1 cellular context compared by ENCODE assay signal in the genomic region with DNA sequence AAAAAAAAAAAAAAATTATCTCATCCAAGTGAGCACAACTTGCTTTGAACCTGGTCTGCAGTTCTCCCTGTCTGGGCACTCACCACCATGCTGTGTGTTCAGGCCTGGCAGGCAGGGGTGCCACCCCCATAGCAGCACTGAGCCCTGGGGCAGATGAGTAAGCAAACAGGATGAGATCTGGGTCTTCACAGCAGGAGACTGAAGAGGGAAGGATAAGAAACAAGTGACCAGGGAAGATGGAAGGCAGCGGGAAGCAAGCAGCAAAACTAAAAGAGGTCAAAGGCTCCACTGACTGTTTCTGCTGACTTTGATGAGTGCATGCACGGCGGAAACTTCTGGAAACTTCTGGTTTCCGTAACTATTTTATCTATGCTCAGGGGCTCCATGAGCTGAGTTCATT.
TF ChIP-seq lines count a peak whose summit lies in the region.

No MANE protein-coding gene starts in this region.

TF ChIP-seq in GM23338, 12 proteins besides CTCF, POLR2A, EP300 and RAD21 (continued from another document):
- TF ChIP-seq, protein P1, sequence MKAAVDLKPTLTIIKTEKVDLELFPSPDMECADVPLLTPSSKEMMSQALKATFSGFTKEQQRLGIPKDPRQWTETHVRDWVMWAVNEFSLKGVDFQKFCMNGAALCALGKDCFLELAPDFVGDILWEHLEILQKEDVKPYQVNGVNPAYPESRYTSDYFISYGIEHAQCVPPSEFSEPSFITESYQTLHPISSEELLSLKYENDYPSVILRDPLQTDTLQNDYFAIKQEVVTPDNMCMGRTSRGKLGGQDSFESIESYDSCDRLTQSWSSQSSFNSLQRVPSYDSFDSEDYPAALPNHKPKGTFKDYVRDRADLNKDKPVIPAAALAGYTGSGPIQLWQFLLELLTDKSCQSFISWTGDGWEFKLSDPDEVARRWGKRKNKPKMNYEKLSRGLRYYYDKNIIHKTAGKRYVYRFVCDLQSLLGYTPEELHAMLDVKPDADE (IDR thresholded peaks at IDR 0.05) = no peak
- TF ChIP-seq EZH2 (IDR thresholded peaks at IDR 0.05; ENCODE audit: low read depth, unreplicated experiment) (no peak), JUNB (IDR thresholded peaks at IDR 0.05; ENCODE audit: unreplicated experiment) (no peak), ZNF462 (CRISPR knock-in tag; IDR thresholded peaks at IDR 0.05) (no peak), CREB1 (CRISPR knock-in tag; IDR thresholded peaks at IDR 0.05; ENCODE audit: low read depth) (no peak), POLR2AphosphoS5 (IDR thresholded peaks at IDR 0.05; ENCODE audit: low read depth) (no peak), ZNF114 (CRISPR knock-in tag; IDR thresholded peaks at IDR 0.05) (no peak)
- TF ChIP-seq, protein P2, sequence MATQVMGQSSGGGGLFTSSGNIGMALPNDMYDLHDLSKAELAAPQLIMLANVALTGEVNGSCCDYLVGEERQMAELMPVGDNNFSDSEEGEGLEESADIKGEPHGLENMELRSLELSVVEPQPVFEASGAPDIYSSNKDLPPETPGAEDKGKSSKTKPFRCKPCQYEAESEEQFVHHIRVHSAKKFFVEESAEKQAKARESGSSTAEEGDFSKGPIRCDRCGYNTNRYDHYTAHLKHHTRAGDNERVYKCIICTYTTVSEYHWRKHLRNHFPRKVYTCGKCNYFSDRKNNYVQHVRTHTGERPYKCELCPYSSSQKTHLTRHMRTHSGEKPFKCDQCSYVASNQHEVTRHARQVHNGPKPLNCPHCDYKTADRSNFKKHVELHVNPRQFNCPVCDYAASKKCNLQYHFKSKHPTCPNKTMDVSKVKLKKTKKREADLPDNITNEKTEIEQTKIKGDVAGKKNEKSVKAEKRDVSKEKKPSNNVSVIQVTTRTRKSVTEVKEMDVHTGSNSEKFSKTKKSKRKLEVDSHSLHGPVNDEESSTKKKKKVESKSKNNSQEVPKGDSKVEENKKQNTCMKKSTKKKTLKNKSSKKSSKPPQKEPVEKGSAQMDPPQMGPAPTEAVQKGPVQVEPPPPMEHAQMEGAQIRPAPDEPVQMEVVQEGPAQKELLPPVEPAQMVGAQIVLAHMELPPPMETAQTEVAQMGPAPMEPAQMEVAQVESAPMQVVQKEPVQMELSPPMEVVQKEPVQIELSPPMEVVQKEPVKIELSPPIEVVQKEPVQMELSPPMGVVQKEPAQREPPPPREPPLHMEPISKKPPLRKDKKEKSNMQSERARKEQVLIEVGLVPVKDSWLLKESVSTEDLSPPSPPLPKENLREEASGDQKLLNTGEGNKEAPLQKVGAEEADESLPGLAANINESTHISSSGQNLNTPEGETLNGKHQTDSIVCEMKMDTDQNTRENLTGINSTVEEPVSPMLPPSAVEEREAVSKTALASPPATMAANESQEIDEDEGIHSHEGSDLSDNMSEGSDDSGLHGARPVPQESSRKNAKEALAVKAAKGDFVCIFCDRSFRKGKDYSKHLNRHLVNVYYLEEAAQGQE (IDR thresholded peaks at IDR 0.05; ENCODE audit: unreplicated experiment) = no peak
TF ChIP-seq in GM23338: peak in this region for 0.
